In genomic region chr6:158316022-158316421, GRCh38 we compare ENCODE assay signal across 2 cellular contexts.
TF ChIP-seq lines count a peak whose summit lies in the region.

No MANE protein-coding gene starts in this region.

TF ChIP-seq in IMR-90, 13 proteins besides CTCF, POLR2A, EP300 and RAD21 (continued from another document):
- TF ChIP-seq CEBPB (IDR thresholded peaks at IDR 0.05; ENCODE audit: low read depth, low read length) (no peak), FOS (IDR thresholded peaks at IDR 0.05; ENCODE audit: low read depth, low read length) (no peak), RCOR1 (IDR thresholded peaks at IDR 0.05; ENCODE audit: insufficient replicate concordance, low read length) (no peak), MXI1 (IDR thresholded peaks at IDR 0.05; ENCODE audit: borderline replicate concordance, low read depth, low read length) (no peak), USF2 (IDR thresholded peaks at IDR 0.05; ENCODE audit: low read depth, low read length) (no peak), MAZ (IDR thresholded peaks at IDR 0.05; ENCODE audit: borderline replicate concordance, low read depth, low read length) (no peak), NFE2L2 (IDR thresholded peaks at IDR 0.05; ENCODE audit: low read depth, low read length) (no peak), MAFK (IDR thresholded peaks at IDR 0.05; ENCODE audit: low read depth, low read length) (no peak), CHD1 (IDR thresholded peaks at IDR 0.05; ENCODE audit: low read depth, low read length) (no peak), RFX5 (IDR thresholded peaks at IDR 0.05; ENCODE audit: low read depth, low read length) (no peak)
- TF ChIP-seq, protein P1, sequence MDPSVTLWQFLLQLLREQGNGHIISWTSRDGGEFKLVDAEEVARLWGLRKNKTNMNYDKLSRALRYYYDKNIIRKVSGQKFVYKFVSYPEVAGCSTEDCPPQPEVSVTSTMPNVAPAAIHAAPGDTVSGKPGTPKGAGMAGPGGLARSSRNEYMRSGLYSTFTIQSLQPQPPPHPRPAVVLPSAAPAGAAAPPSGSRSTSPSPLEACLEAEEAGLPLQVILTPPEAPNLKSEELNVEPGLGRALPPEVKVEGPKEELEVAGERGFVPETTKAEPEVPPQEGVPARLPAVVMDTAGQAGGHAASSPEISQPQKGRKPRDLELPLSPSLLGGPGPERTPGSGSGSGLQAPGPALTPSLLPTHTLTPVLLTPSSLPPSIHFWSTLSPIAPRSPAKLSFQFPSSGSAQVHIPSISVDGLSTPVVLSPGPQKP (IDR thresholded peaks at IDR 0.05; ENCODE audit: borderline replicate concordance, low read depth, low read length), result no peak

TF ChIP-seq in WTC11, 78 proteins besides CTCF, POLR2A, EP300 and RAD21 (continued from another document):
- TF ChIP-seq ZNF219 (CRISPR knock-in tag; IDR thresholded peaks at IDR 0.05; ENCODE audit: borderline replicate concordance), result no peak
- TF ChIP-seq ZNF281 (CRISPR knock-in tag; IDR thresholded peaks at IDR 0.05), result no peak
- TF ChIP-seq KAT7 (CRISPR knock-in tag; IDR thresholded peaks at IDR 0.05; ENCODE audit: borderline replicate concordance), result no peak
